ENCODE assay signal across 30 cellular contexts in the genomic region with DNA sequence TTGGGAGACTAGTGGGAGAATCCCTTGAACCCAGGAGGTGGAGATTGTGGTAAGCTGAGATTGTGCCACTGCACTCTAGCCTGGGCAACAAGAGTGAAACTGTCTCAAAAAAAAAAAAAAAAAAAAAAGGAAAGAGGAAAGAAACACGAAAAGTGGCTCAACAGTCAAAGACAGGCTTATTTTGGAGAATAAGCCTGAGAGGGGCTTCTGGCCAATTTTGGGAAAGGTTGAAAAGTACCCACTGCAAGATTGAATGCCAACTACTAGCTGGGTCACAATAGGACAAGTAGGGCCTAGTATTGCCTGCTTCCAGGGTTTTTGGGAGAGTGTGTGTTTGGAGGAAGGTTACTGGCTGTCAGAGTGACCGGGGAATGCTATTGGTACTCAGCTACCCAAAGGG. TPM values are rescaled to one million over a fixed set of nuclear protein-coding genes. Genes with fewer than 3 reads are reported as not detected.
"Had no signal": no experiment of that assay in that cellular context is flagged by ENCODE, and none has a peak within 500 bp of the region (broad histone marks: within the 10 kb centered on the region; RNA-seq: fewer than 3 reads in every experiment).

No MANE protein-coding gene starts in this region.

- H3K36me3 ChIP-seq: neural progenitor cell, ovary, spleen, transverse colon, upper lobe of right lung, uterus had no signal

- H3K4me2 ChIP-seq: neural progenitor cell, smooth muscle cell had no signal

- H3K4me3 ChIP-seq: neural progenitor cell, ovary, psoas muscle, skin epidermis, smooth muscle cell, spleen, suprapubic skin, testis, tibial artery, transverse colon, upper lobe of right lung, uterus had no signal

- H3K9me3 ChIP-seq: ovary, psoas muscle, spleen, suprapubic skin, testis, tibial artery, transverse colon, upper lobe of right lung, uterus had no signal

- H3K9ac ChIP-seq: neural progenitor cell, parathyroid adenoma had no signal

- DNase-seq: natural killer cell; occipital lobe; ovary; psoas muscle; right cardiac atrium; stimulated activated CD4-positive, alpha-beta T cell treated with anti-CD3 and anti-CD28 coated beads, Interleukin-12 subunit alpha, Interleukin-12 subunit beta, amount 100 ng/mL, for 4 hours; stimulated activated CD4-positive, alpha-beta T cell treated with anti-CD3 and anti-CD28 coated beads, Interleukin-1b, Interleukin-23, amount 100 ng/mL, for 48 hours; stimulated activated CD4-positive, alpha-beta T cell treated with anti-CD3 and anti-CD28 coated beads, Interleukin-4, amount 100 ng/mL, for 1 hour; stimulated activated CD4-positive, alpha-beta T cell treated with anti-CD3 and anti-CD28 coated beads, Interleukin-4, amount 100 ng/mL, for 4 hours; stimulated activated CD8-positive, alpha-beta memory T cell treated with anti-CD3 and anti-CD28 coated beads, Interleukin-4, amount 100 ng/mL, for 48 hours; stimulated activated naive CD4-positive, alpha-beta T cell; stimulated activated naive CD8-positive, alpha-beta T cell treated with anti-CD3 and anti-CD28 coated beads, Interleukin-15, amount 100 ng/mL, for 72 hours; stimulated activated naive CD8-positive, alpha-beta T cell treated with anti-CD3 and anti-CD28 coated beads, Interleukin-15, Interleukin-2, amounts not matched to agents 100 U/mL and 50 U/mL, for 24 hours; substantia nigra; testis; tibial artery; transverse colon; upper lobe of right lung; uterus had no signal

- H2AFZ ChIP-seq: neural progenitor cell, parathyroid adenoma had no signal

- H3K4me1 ChIP-seq: neural progenitor cell, parathyroid adenoma, testis, uterus had no signal

- H3K27ac ChIP-seq: neural progenitor cell, ovary, parathyroid adenoma, psoas muscle, skin epidermis, spleen, suprapubic skin, testis, tibial artery, transverse colon, upper lobe of right lung, uterus had no signal

- ATAC-seq: natural killer cell; psoas muscle; right cardiac atrium; sciatic nerve; stimulated activated memory B cell treated with anti-CD40 and anti-IgM and Interleukin-4, amounts not matched to agents 10 μg/mL and 1 μg/mL and 100 μg/mL, for 72 hours; stimulated activated naive CD8-positive, alpha-beta T cell treated with anti-CD3 and anti-CD28 coated beads, Interleukin-15, amount 100 ng/mL, for 72 hours; stimulated activated naive CD8-positive, alpha-beta T cell treated with anti-CD3 and anti-CD28 coated beads, Interleukin-15, Interleukin-2, amounts not matched to agents 100 U/mL and 50 U/mL, for 24 hours; upper lobe of right lung had no signal

- H3K27me3 ChIP-seq: neural progenitor cell, ovary, suprapubic skin, testis, tibial artery, transverse colon, upper lobe of right lung, uterus had no signal

RNA-seq across cellular contexts. Expression of a gene that starts 17.2 kb away (rescaled TPM):
- total RNA-seq: natural killer cell had no signal
- polyA plus RNA-seq: neural cell had no signal

RNA-seq across cellular contexts. Expression of a gene that starts 46.3 kb away (rescaled TPM):
- total RNA-seq: osteoblast, smooth muscle cell, transverse colon, urinary bladder had no signal
- polyA plus RNA-seq: smooth muscle cell had no signal
